8 cellular contexts compared by ENCODE assay signal in the genomic region with DNA sequence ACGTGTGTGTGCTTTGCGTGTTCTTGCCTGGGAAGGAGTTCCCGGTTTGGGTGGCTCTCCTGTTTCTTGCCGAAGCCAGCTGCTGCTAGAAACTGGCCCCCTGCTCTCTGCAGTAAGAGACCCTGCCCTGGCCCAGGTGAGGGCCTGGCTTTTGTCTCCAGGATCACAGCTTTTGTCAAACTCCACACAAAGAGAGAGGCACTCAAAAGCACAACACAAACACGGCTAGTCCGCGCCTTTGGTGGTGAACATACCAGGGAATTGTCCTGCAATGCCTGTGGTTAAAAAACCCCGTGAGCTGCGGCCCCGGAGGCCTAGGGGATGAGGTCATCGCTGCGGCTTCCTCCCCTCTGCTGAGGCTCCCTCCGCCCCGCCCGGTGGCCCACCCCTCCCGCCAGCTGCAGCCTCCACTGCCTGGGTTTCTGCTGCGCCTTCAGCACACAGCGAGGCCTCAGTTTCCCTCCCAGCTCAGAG.
DNase-seq lines count a peak whose midpoint lies in the region; ATAC-seq and TF ChIP-seq lines count a peak whose summit lies in the region.

No MANE protein-coding gene starts in this region.

- WGBS in ectodermal cell, 2 experiments = 17% methylated on average over 18 of the region's 18 CpGs
- WGBS in transverse colon (ENCODE audit: low coverage in 1 of 2), 2 donors = 72% methylated on average over 18 of the region's 18 CpGs; no CpG with 5 or more reads in 1 of the 2 donors

- in situ Hi-C loops in transverse colon (cut with MboI; ENCODE audit: low pct_ligation_motif_present in 1 of 4, low pct_unique_long_range_greater_than_20kb in 1 of 4, low sequenced_read_pairs in 3 of 4) = loop anchor here (5.0 to 25.0 kb wide), 4 partner anchors 106 to 554 kb away; a partner anchor contains a TSS

- H3K27me3 ChIP-seq in SJCRH30 (no peaks in the 10 kb centered on the region), ectodermal cell (ENCODE audit: control insufficient read depth, insufficient read depth, low read length, poor library complexity, severe bottlenecking) (peaks cover 12% of the 10 kb centered on the region), transverse colon (no peaks in the 10 kb centered on the region)

- H3K4me3 ChIP-seq in SJCRH30 (peak overlapping the region; percentile 20), ectodermal cell (ENCODE audit: insufficient read depth, low read depth, low read length) (no peak overlapping the region), transverse colon (no peak overlapping the region)

- TF ChIP-seq CTCF in transverse colon (IDR thresholded peaks at IDR 0.05) = no peak

- TF ChIP-seq POLR2A in transverse colon (IDR thresholded peaks at IDR 0.05) = no peak

- H3K36me3 ChIP-seq in SJCRH30 (no peaks in the 10 kb centered on the region), ectodermal cell (ENCODE audit: control insufficient read depth, insufficient read depth, low read length) (no peaks in the 10 kb centered on the region), transverse colon (no peaks in the 10 kb centered on the region)

- H3K27ac ChIP-seq in SJCRH30 = peak overlapping the region; percentile 86
- H3K27ac ChIP-seq in ectodermal cell (ENCODE audit: insufficient read depth, low read depth, low read length, poor library complexity, severe bottlenecking) = peak overlapping the region; percentile 73
- peak overlapping the region in 1 of 4 donors; percentile 37 for H3K27ac ChIP-seq in transverse colon

- ATAC-seq in GM21360 (IDR thresholded peaks at IDR 0.05; ENCODE audit: unreplicated experiment) = no peak
- ATAC-seq in HG03565 (IDR thresholded peaks at IDR 0.05; ENCODE audit: unreplicated experiment) = no peak

- H3K9me3 ChIP-seq in SJCRH30 (replicated peaks) = no peaks in the 10 kb centered on the region
- H3K9me3 ChIP-seq in ectodermal cell (ENCODE audit: control insufficient read depth, low read length) = no peaks in the 10 kb centered on the region
- H3K9me3 ChIP-seq in transverse colon = no peaks in the 10 kb centered on the region

- intact Hi-C loops in transverse colon (cut with DNase I; ENCODE audit: low total_unique reads) = no loop called here

- no peak for TF ChIP-seq EP300 in transverse colon (IDR thresholded peaks at IDR 0.05; ENCODE audit: low read depth)

- peak; percentile 41 for DNase-seq in stimulated activated CD4-positive, alpha-beta T cell treated with anti-CD3 and anti-CD28 coated beads, Interleukin-15, amount 100 ng/mL, for 24 hours
- DNase-seq in stimulated activated CD4-positive, alpha-beta T cell treated with anti-CD3 and anti-CD28 coated beads, Interleukin-4, amount 100 ng/mL, for 24 hours = no peak
- DNase-seq in SJCRH30 (peak; percentile 95), mesenteric fat pad (ENCODE audit: low spot score) (peak; percentile 89), transverse colon (peak; percentile 68)

- peaks cover 25% of the 10 kb centered on the region for H3K4me1 ChIP-seq in SJCRH30
- H3K4me1 ChIP-seq in ectodermal cell (ENCODE audit: control insufficient read depth, insufficient read depth, low read length) = peaks cover 15% of the 10 kb centered on the region
- H3K4me1 ChIP-seq in transverse colon = peaks cover 0 to 15% (median 4%) of the 10 kb centered on the region in 4 donors
